ENCODE assay signal across 7 cellular contexts in the genomic region with DNA sequence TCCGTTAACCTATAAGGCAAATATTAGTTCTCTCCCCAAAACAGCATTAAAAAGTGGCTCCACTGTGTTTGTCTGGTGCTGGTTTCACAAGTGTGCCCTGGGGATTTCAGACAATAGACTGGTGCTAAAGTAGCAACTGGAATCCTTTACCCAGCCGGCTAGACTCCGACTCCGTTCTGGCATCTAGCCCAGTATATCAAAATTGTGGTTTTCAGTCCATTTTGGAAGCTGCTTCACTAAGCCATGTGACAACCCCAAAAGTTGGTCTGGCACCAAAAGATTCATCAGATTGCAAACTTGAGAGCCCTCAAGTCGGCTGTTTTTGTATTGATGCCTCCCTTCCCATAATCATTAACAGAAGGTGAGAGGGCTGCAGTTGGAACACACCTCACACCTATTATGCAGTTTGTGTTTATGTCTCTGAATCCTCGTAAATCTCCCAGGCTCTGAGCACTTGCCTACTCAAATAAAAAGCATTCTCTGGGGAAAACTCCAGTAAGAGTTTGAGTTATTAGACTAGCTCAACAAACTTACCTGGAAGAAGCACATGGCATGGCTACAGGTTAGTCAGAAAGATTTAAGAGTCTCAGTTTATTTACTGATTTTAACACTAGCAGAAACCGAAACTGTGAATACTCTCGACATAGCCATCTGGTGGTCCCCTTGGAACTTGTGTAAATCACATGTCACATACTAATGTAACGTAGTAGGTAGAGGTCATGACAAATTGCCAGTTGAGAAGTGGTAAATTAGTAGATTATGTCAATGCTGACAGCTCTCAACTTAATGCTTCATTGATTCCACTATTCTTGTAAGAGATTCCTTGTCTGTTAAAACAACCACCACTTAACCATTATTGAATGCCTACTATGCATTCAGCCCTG. TPM values are rescaled to one million over a fixed set of nuclear protein-coding genes. Genes with fewer than 3 reads are reported as not detected.
DNase-seq lines count a peak whose midpoint lies in the region; ATAC-seq and TF ChIP-seq lines count a peak whose summit lies in the region.

No MANE protein-coding gene starts in this region.

- no peaks in the 10 kb centered on the region for H3K36me3 Mint-ChIP-seq in activated naive CD4-positive, alpha-beta T cell treated with anti-CD3 and anti-CD28 coated beads, Interleukin-2, amount 10 ng/mL, durations not matched to agents 7 days and 5 days

- no peak for TF ChIP-seq CTCF in prostate gland (IDR thresholded peaks at IDR 0.05)

- TF ChIP-seq POLR2A in prostate gland (IDR thresholded peaks at IDR 0.05) = no peak

- no peaks in the 10 kb centered on the region for H3K27me3 ChIP-seq in prostate gland (replicated peaks; ENCODE audit: insufficient read depth)

- H3K36me3 ChIP-seq in prostate gland = no peaks in the 10 kb centered on the region

- intact Hi-C loops in prostate gland (cut with DNase I) = no loop called here

- 12% methylated on average over 9 of the region's 9 CpGs for WGBS in prostate gland

- H3K27ac Mint-ChIP-seq in activated naive CD4-positive, alpha-beta T cell treated with anti-CD3 and anti-CD28 coated beads, Interleukin-2, amount 10 ng/mL, durations not matched to agents 7 days and 5 days = no peak overlapping the region

- no peak overlapping the region for H3K4me3 Mint-ChIP-seq in activated naive CD4-positive, alpha-beta T cell treated with anti-CD3 and anti-CD28 coated beads, Interleukin-2, amount 10 ng/mL, durations not matched to agents 7 days and 5 days

- ATAC-seq in HG03064 (IDR thresholded peaks at IDR 0.05; ENCODE audit: low read depth, unreplicated experiment) = peak; percentile 91

- H3K4me1 ChIP-seq in prostate gland (replicated peaks) = no peaks in the 10 kb centered on the region

- H3K27me3 Mint-ChIP-seq in activated naive CD4-positive, alpha-beta T cell treated with anti-CD3 and anti-CD28 coated beads, Interleukin-2, amount 10 ng/mL, durations not matched to agents 7 days and 5 days = peaks cover 4% of the 10 kb centered on the region

- DNase-seq in GM19240 (ENCODE audit: insufficient read length, low spot score) (peak; percentile 9), NCI-H345 treated with DMSO at 0.1 percent for 48 hours (lab: John Stamatoyannopoulos, UW; ENCODE audit: unreplicated experiment) (peak; percentile 92), glomerular visceral epithelial cell (ENCODE audit: extremely low spot score) (peak; percentile 54), prostate gland (ENCODE audit: low spot score) (no peak)
- DNase-seq in effector CD4-positive, alpha-beta T cell = no peak
- DNase-seq in activated naive CD4-positive, alpha-beta T cell treated with anti-CD3 and anti-CD28 coated beads, Interleukin-2, amount 10 ng/mL, durations not matched to agents 7 days and 5 days = no peak

- H3K9me3 Mint-ChIP-seq in activated naive CD4-positive, alpha-beta T cell treated with anti-CD3 and anti-CD28 coated beads, Interleukin-2, amount 10 ng/mL, durations not matched to agents 7 days and 5 days = no peaks in the 10 kb centered on the region

- H3K4me1 Mint-ChIP-seq in activated naive CD4-positive, alpha-beta T cell treated with anti-CD3 and anti-CD28 coated beads, Interleukin-2, amount 10 ng/mL, durations not matched to agents 7 days and 5 days = no peaks in the 10 kb centered on the region

- no peak overlapping the region for H3K4me3 ChIP-seq in prostate gland

- CTCF ChIA-PET in activated naive CD4-positive, alpha-beta T cell treated with anti-CD3 and anti-CD28 coated beads, Interleukin-2, amount 10 ng/mL, durations not matched to agents 7 days and 5 days (lab: Charles Lee) = no interaction called here

- H3K27ac ChIP-seq in prostate gland = no peak overlapping the region

- H3K9me3 ChIP-seq in prostate gland = no peaks in the 10 kb centered on the region

RNA-seq across cellular contexts. Expression of a gene that starts 14.8 kb away (rescaled TPM):
- 1 to 10 TPM in 1 of 2 donors, under 1 TPM in 1; 0.23 to 1.1 TPM for total RNA-seq in prostate gland

Comparison
In these comparisons a context has a peak if more than half of its experiments do, and no peak if none do; other contexts are left out.
1. DNase-seq: peak in GM19240 (single experiment), NCI-H345 treated with DMSO at 0.1 percent for 48 hours (single experiment) and glomerular visceral epithelial cell (single experiment); none in prostate gland (single experiment), effector CD4-positive, alpha-beta T cell (single experiment) and activated naive CD4-positive, alpha-beta T cell treated with anti-CD3 and anti-CD28 coated beads, Interleukin-2, amount 10 ng/mL, durations not matched to agents 7 days and 5 days (single experiment).